8 cellular contexts compared by ENCODE assay signal in genomic region chr10:75294518-75294865, GRCh38. TPM values are rescaled to one million over a fixed set of nuclear protein-coding genes. Genes with fewer than 3 reads are reported as not detected.
DNase-seq lines count a peak whose midpoint lies in the region; ATAC-seq and TF ChIP-seq lines count a peak whose summit lies in the region.

No MANE protein-coding gene starts in this region.

- H3K4me3 ChIP-seq in OCI-LY1 (ENCODE audit: low read depth, low read length, poor library complexity, severe bottlenecking), result peak overlapping the region; percentile 57
- H3K4me3 ChIP-seq in esophagus (ENCODE audit: low read depth in 1 of 2, low read length in 2 of 2), result peak overlapping the region; percentile 53 to 62

- H3K36me3 Mint-ChIP-seq in neural crest cell (ENCODE audit: low read depth), result peaks cover under 1% of the 10 kb centered on the region

- H3K4me2 ChIP-seq in OCI-LY1 (ENCODE audit: low read length), result peak overlapping the region; percentile 77

- H3K27me3 Mint-ChIP-seq in neural crest cell (ENCODE audit: low read depth), result no peaks in the 10 kb centered on the region

- no peaks in the 10 kb centered on the region for H3K79me2 ChIP-seq in OCI-LY1 (ENCODE audit: insufficient read depth, low read length)

- H4K20me1 ChIP-seq in OCI-LY1 (ENCODE audit: insufficient read depth, low read length), result no peaks in the 10 kb centered on the region

- H3K4me1 ChIP-seq in OCI-LY1 (ENCODE audit: insufficient read depth, low read length, severe bottlenecking), result peaks cover 15% of the 10 kb centered on the region
- peaks cover 2 to 8% of the 10 kb centered on the region in 2 donors for H3K4me1 ChIP-seq in esophagus (ENCODE audit: control insufficient read depth in 2 of 2, insufficient read depth in 2 of 2, low read length in 1 of 2)

- no peak overlapping the region for H3K27ac ChIP-seq in OCI-LY1 (ENCODE audit: low read depth, low read length, poor library complexity, severe bottlenecking)
- H3K27ac ChIP-seq in esophagus (ENCODE audit: low read depth in 2 of 2, low read length in 1 of 2), result peak overlapping the region; percentile 98 to 99

- peaks cover 29% of the 10 kb centered on the region for H3K4me1 Mint-ChIP-seq in neural crest cell

- H3K9ac ChIP-seq in OCI-LY1 (ENCODE audit: low read length), result no peak overlapping the region; the same call in 1 of the 2 replicates

- H3K27me3 ChIP-seq in OCI-LY1 (ENCODE audit: insufficient read depth, low read length) (peaks cover 8% of the 10 kb centered on the region), esophagus (ENCODE audit: control insufficient read depth in 1 of 2, insufficient read depth in 2 of 2, low read length in 2 of 2) (no peaks in the 10 kb centered on the region)

- no peak overlapping the region for H2AFZ ChIP-seq in OCI-LY1 (ENCODE audit: low read length)

- no peaks in the 10 kb centered on the region for H3K9me2 ChIP-seq in OCI-LY1 (ENCODE audit: low read depth, low read length)

- 0 to 1% methylated on average over 14 to 20 of the region's 20 CpGs for WGBS in esophagus, 2 donors

- no peak for TF ChIP-seq CTCF in OCI-LY1 (IDR thresholded peaks at IDR 0.05; ENCODE audit: low read length)
- TF ChIP-seq CTCF in neural crest cell (conservative IDR thresholded peaks at IDR 0.05), result no peak

- H3K4me3 Mint-ChIP-seq in neural crest cell, result peak overlapping the region; percentile 86

- H3K36me3 ChIP-seq in OCI-LY1 (ENCODE audit: insufficient read depth, low read length) (no peaks in the 10 kb centered on the region), esophagus (ENCODE audit: control insufficient read depth in 2 of 2, insufficient read depth in 2 of 2, low read length in 1 of 2) (no peaks in the 10 kb centered on the region)

- peak overlapping the region; percentile 44 for H3K27ac Mint-ChIP-seq in neural crest cell (ENCODE audit: unreplicated experiment)

- H3K9me3 ChIP-seq in OCI-LY1 (ENCODE audit: low read length) (no peaks in the 10 kb centered on the region), esophagus (ENCODE audit: control insufficient read depth in 2 of 2, insufficient read depth in 1 of 2, low read depth in 1 of 2, low read length in 1 of 2) (peaks cover 0 to 3% of the 10 kb centered on the region in 2 donors)

- H3K9me3 Mint-ChIP-seq in neural crest cell, result no peaks in the 10 kb centered on the region

- DNase-seq in Daoy (ENCODE audit: low read depth), result peak; percentile 7
- DNase-seq in neural crest cell (ENCODE audit: low read depth, low spot score), result no peak
- DNase-seq in stimulated activated CD4-positive, alpha-beta T cell treated with anti-CD3 and anti-CD28 coated beads, Interleukin-1b, Interleukin-23, amount 100 ng/mL, for 48 hours, result no peak
- DNase-seq in NCI-H1105 (lab: John Stamatoyannopoulos, UW), result no peak
- DNase-seq in stimulated activated CD8-positive, alpha-beta memory T cell treated with anti-CD3 and anti-CD28 coated beads, Interleukin-4, amount 100 ng/mL, for 48 hours, result no peak

- ATAC-seq in HG03520 (IDR thresholded peaks at IDR 0.05; ENCODE audit: unreplicated experiment), result no peak

- H3F3A ChIP-seq in OCI-LY1 (ENCODE audit: insufficient read depth, low read length), result no peaks in the 10 kb centered on the region

RNA-seq across cellular contexts. Expression of gene COMTD1, which starts 58.7 kb away (rescaled TPM):
- total RNA-seq in Daoy (2014; rRNA removed; shearing (Covaris generic)), result 7.3 and 10.8 TPM in 2 replicates
- 100 to 1,000 TPM; 153 to 185 TPM for polyA plus RNA-seq in esophagus
- 4.7 and 6.3 TPM in 2 replicates for total RNA-seq in neural crest cell
